ENCODE assay signal across 26 cellular contexts in the genomic region with DNA sequence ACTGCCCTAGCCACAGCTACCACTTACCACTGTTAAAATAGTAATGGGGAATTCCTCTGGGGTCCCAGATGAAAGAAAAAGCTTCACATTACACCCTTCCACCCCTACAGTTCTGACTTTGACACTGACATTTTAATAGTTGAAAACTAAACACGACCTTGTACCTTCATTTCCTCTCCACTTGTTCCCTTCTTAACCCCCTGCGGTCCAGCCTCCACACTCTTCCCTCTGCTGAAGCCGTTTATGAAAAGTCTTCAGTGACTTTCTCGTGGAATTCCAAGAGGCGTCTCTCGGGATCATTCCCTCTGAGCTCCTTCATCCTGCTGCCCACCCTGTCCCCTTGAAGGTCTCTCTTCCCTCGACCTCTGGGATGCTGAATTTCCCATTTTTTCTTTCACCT.
"Had no signal": no experiment of that assay in that cellular context is flagged by ENCODE, and none has a peak within 500 bp of the region (broad histone marks: within the 10 kb centered on the region; RNA-seq: fewer than 3 reads in every experiment).

No MANE protein-coding gene starts in this region.

- H3K27me3 Mint-ChIP-seq: naive B cell; natural killer cell treated with Interleukin-12 subunit alpha and Interleukin-12 subunit beta and Interleukin-15 and Interleukin-18, amount 100 ng/mL, for 72 hours; stimulated activated memory B cell treated with anti-CD40 and anti-IgM and Interleukin-4, amounts not matched to agents 10 μg/mL and 1 μg/mL and 100 μg/mL, for 72 hours had no signal

- H3K79me2 ChIP-seq: parathyroid adenoma had no signal

- H3K4me1 Mint-ChIP-seq: stimulated activated memory B cell treated with anti-CD40 and anti-IgM and Interleukin-4, amounts not matched to agents 10 μg/mL and 1 μg/mL and 100 μg/mL, for 72 hours had no signal

- H3K27ac ChIP-seq: dorsolateral prefrontal cortex, epithelial cell of prostate, gastrocnemius medialis, lower lobe of right lung, neural progenitor cell, parathyroid adenoma, prostate gland, right atrium auricular region, sigmoid colon, thoracic aorta, tibial nerve, upper lobe of left lung had no signal

- ATAC-seq: esophagus mucosa; gastrocnemius medialis; left ventricle myocardium superior; lower lobe of right lung; mucosa of descending colon; natural killer cell treated with Interleukin-12 subunit alpha and Interleukin-12 subunit beta and Interleukin-15 and Interleukin-18, amount 100 ng/mL, for 72 hours; stimulated activated memory B cell treated with anti-CD40 and anti-IgM and Interleukin-4, amounts not matched to agents 10 μg/mL and 1 μg/mL and 100 μg/mL, for 72 hours; stimulated activated naive CD8-positive, alpha-beta T cell treated with anti-CD3 and anti-CD28 coated beads, Interleukin-15, Interleukin-2, amounts not matched to agents 100 U/mL and 50 U/mL, for 24 hours had no signal

- H3K27me3 ChIP-seq: dorsolateral prefrontal cortex, gastrocnemius medialis, neural progenitor cell, right atrium auricular region, sigmoid colon, tibial nerve, upper lobe of left lung had no signal

- H2AFZ ChIP-seq: neural progenitor cell, parathyroid adenoma had no signal

- H3K9me3 ChIP-seq: gastrocnemius medialis, lower lobe of right lung, mucosa of descending colon, prostate gland, right atrium auricular region, sigmoid colon, thoracic aorta, tibial nerve, upper lobe of left lung had no signal

- H3K9me3 Mint-ChIP-seq: endodermal cell; natural killer cell treated with Interleukin-12 subunit alpha and Interleukin-12 subunit beta and Interleukin-15 and Interleukin-18, amount 100 ng/mL, for 72 hours; neural progenitor cell; stimulated activated memory B cell treated with anti-CD40 and anti-IgM and Interleukin-4, amounts not matched to agents 10 μg/mL and 1 μg/mL and 100 μg/mL, for 72 hours had no signal

- H3K36me3 Mint-ChIP-seq: natural killer cell treated with Interleukin-12 subunit alpha and Interleukin-12 subunit beta and Interleukin-15 and Interleukin-18, amount 100 ng/mL, for 72 hours had no signal

- H3K4me1 ChIP-seq: gastrocnemius medialis, lower lobe of right lung, neural progenitor cell, prostate gland, right atrium auricular region, upper lobe of left lung had no signal

- H3K27ac Mint-ChIP-seq: endodermal cell; neural progenitor cell; stimulated activated memory B cell treated with anti-CD40 and anti-IgM and Interleukin-4, amounts not matched to agents 10 μg/mL and 1 μg/mL and 100 μg/mL, for 72 hours had no signal

- DNase-seq: dorsolateral prefrontal cortex; effector CD4-positive, alpha-beta T cell; endodermal cell; foreskin fibroblast; gastrocnemius medialis; head of caudate nucleus; left ventricle myocardium superior; lower lobe of right lung; mucosa of descending colon; naive B cell; sigmoid colon; stimulated activated CD4-positive, alpha-beta T cell treated with anti-CD3 and anti-CD28 coated beads, Interleukin-2, amount 100 ng/mL, for 24 hours; stimulated activated CD4-positive, alpha-beta T cell treated with anti-CD3 and anti-CD28 coated beads, Interleukin-4, amount 100 ng/mL, for 24 hours; stimulated activated naive CD8-positive, alpha-beta T cell treated with anti-CD3 and anti-CD28 coated beads, Interleukin-15, Interleukin-2, amounts not matched to agents 100 U/mL and 50 U/mL, for 24 hours; substantia nigra; upper lobe of left lung had no signal

- H3K4me3 Mint-ChIP-seq: endodermal cell; naive B cell; natural killer cell treated with Interleukin-12 subunit alpha and Interleukin-12 subunit beta and Interleukin-15 and Interleukin-18, amount 100 ng/mL, for 72 hours; neural progenitor cell; stimulated activated memory B cell treated with anti-CD40 and anti-IgM and Interleukin-4, amounts not matched to agents 10 μg/mL and 1 μg/mL and 100 μg/mL, for 72 hours had no signal

- H3K9ac ChIP-seq: neural progenitor cell, parathyroid adenoma had no signal

- H3K4me2 ChIP-seq: neural progenitor cell had no signal
